9 cellular contexts compared by ENCODE assay signal in the genomic region with DNA sequence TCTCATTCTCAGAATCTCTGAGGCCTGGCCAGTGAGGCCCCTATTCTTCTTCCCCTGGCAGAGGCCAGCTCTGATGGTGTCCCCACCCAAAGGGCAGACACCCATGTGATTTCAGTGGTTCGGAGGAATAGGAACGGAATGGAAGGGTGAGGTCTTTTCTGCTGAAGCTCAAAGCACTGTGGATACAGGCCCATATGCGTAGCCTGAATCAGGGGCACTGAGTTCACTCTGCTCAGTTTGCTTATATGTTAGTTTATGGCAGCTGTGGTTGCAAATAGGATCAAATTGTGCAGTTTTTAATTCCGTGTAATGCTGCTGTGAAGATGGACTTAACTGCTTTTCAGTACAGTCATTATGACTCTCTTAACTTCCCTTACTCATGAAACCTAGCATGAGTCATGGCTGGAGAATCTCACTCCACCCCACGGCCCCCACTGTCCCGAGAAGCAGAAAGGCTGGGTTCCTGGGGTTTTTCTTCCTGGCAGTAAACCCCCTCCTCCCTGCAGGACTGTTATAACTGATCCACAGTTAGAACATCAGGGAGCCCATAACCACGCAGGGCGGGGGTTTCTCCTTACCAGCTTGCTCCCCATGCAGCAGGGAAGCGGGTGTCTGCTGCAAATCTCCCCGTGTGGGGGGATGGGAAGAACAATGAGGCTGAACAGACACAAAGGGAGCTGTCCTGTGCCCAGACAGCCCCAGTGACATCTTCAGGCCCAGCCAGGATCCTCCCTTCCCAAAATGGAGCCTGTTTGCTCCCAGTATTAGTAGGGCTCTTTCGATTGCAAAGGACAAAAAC.
DNase-seq lines count a peak whose midpoint lies in the region; ATAC-seq and TF ChIP-seq lines count a peak whose summit lies in the region.
"Had no signal": no experiment of that assay in that cellular context is flagged by ENCODE, and none has a peak within 500 bp of the region (broad histone marks: within the 10 kb centered on the region; RNA-seq: fewer than 3 reads in every experiment).

No MANE protein-coding gene starts in this region.

- H3K9me3 ChIP-seq in left lung (no peaks in the 10 kb centered on the region), thyroid gland (no peaks in the 10 kb centered on the region)

- TF ChIP-seq CTCF in GM12865 (IDR thresholded peaks at IDR 0.05; ENCODE audit: insufficient read depth, low read depth, low read length, missing control alignments) (no peak), NB4 (IDR thresholded peaks at IDR 0.05; ENCODE audit: low read depth, low read length) (no peak), left lung (IDR thresholded peaks at IDR 0.05) (no peak), thyroid gland (IDR thresholded peaks at IDR 0.05) (no peak)

- H3K27me3 ChIP-seq in left lung (no peaks in the 10 kb centered on the region), thyroid gland (no peaks in the 10 kb centered on the region)

- intact Hi-C loops in left lung (cut with DNase I), result no loop called here
- intact Hi-C loops in thyroid gland (cut with DNase I), result no loop called here

- ATAC-seq in left lung, result peak; percentile 90

- TF ChIP-seq POLR2A in NB4 (IDR thresholded peaks at IDR 0.05; ENCODE audit: extremely low read depth, insufficient read length) (no peak), thyroid gland (IDR thresholded peaks at IDR 0.05) (no peak)

- H3K36me3 ChIP-seq in left lung (no peaks in the 10 kb centered on the region), thyroid gland (no peaks in the 10 kb centered on the region)

- H3K4me1 ChIP-seq in left lung (peaks cover 24 to 52% of the 10 kb centered on the region in 2 donors), thyroid gland (peaks cover 4 to 16% of the 10 kb centered on the region in 2 donors)

- DNase-seq in GM12865 (ENCODE audit: low read depth), result peak; percentile 81
- DNase-seq in HCEC 1CT, result peak; percentile 97
- DNase-seq in NB4 (ENCODE audit: low read depth), result peak; percentile 83
- DNase-seq in brain pericyte (ENCODE audit: low read depth, low spot score), result peak; percentile 91
- DNase-seq in left lung, result peak; percentile 71 to 74
- DNase-seq in thyroid gland, result no peak
- DNase-seq in NCI-H446 (lab: John Stamatoyannopoulos, UW), result no peak
- no peak for DNase-seq in NCI-H1105 (lab: John Stamatoyannopoulos, UW)
- DNase-seq: stimulated activated naive B cell treated with anti-CD40 and anti-IgM and Interleukin-4, amounts not matched to agents 10 μg/mL and 1 μg/mL and 100 μg/mL, for 72 hours had no signal

- H3K4me3 ChIP-seq in GM12865 (ENCODE audit: low read depth, low read length) (peak overlapping the region; percentile 4), NB4 (ENCODE audit: low read depth, low read length) (no peak overlapping the region), left lung (no peak overlapping the region), thyroid gland (replicated peaks in 1 of 3) (no peak overlapping the region)

- 66 to 71% methylated on average over 11 of the region's 11 CpGs for WGBS in thyroid gland, 2 donors

- H3K27ac ChIP-seq in left lung (peak overlapping the region; percentile 78 to 86), thyroid gland (peak overlapping the region in 2 of 3 donors; percentile 36 to 52)

Comparison
In these comparisons a context has a peak if more than half of its experiments do, and no peak if none do; other contexts are left out.
1. DNase-seq: peak in GM12865 (single experiment), HCEC 1CT (single experiment), NB4 (single experiment), brain pericyte (single experiment) and left lung (2 of 2); none in thyroid gland (0 of 2), NCI-H446 (0 of 2) and NCI-H1105 (single experiment).